ENCODE assay signal across 25 cellular contexts in the genomic region with DNA sequence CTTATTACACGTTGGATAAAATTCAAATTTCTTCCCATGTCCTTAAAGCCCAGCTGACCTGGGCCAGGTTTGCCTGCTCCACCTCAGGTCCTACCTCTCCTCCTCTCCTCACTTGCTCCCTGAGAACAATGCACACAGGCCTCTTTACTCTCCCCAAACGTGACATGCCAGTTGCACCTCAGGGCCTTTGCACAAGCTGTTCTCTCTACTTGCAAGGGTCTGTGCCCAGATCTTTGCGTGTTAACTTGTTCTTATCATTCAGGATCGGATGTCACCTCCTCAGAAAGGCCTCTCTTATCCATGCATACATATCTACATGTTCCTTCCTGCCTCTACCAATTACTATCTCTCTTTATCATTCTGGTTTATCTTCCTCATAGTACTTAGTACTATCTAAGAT. TPM values are rescaled to one million over a fixed set of nuclear protein-coding genes. Genes with fewer than 3 reads are reported as not detected.
A peak's percentile ranks its signal among the peaks of the same experiment; 100 is the strongest.
DNase-seq lines count a peak whose midpoint lies in the region; ATAC-seq and TF ChIP-seq lines count a peak whose summit lies in the region.
"Had no signal": no experiment of that assay in that cellular context is flagged by ENCODE, and none has a peak within 500 bp of the region (broad histone marks: within the 10 kb centered on the region; RNA-seq: fewer than 3 reads in every experiment).

No MANE protein-coding gene starts in this region.

- no peak for DNase-seq in CD4-positive, alpha-beta memory T cell
- DNase-seq in mesenchymal stem cell (no peak), spleen (peak; percentile 10), GM10248 (ENCODE audit: extremely low spot score) (no peak)
- DNase-seq: AML-193; C1 segment of cervical spinal cord; KG1; MG63; NCI-H1105 treated with DMSO at 0.1 percent for 48 hours; NCI-H2029; NCI-H446; NCI-H524 treated with DMSO at 0.1 percent for 48 hours; NCI-H82; NK-92 treated with Interleukin-12 subunit alpha and Interleukin-12 subunit beta, amount 100 ng/mL, for 24 hours; PC-3; SK-N-SH; SW 1271 had no signal

- no peak overlapping the region for H3K4me3 Mint-ChIP-seq in CD4-positive, alpha-beta memory T cell
- H3K4me3 Mint-ChIP-seq in activated T-helper 17 cell treated with anti-CD3 and anti-CD28 coated beads, Interleukin-2, amount 50 U/mL, for 72 hours: no peak overlapping the region

- H3K4me2 ChIP-seq in mesenchymal stem cell (ENCODE audit: low read length, poor library complexity, severe bottlenecking): no peak overlapping the region
- H3K4me2 ChIP-seq: A549, SK-N-SH had no signal

- TF ChIP-seq CTCF in spleen (IDR thresholded peaks at IDR 0.05 in 8 of 11, conservative IDR thresholded peaks at IDR 0.05 in 3 of 11) (no peak), GM10248 (IDR thresholded peaks at IDR 0.05; ENCODE audit: control extremely low read depth, extremely low read depth, low read depth, missing control alignments) (no peak)

- POLR2A ChIA-PET in CD4-positive, alpha-beta memory T cell (lab: Charles Lee; ENCODE audit: partially characterized antibody): interaction anchor here (1.0 to 22.5 kb wide), 2 partner anchors 25 to 96 kb away, joined by 3 to 730 read pairs; partner anchors contain the start of genes SDE2 and TMEM63A
- POLR2A ChIA-PET in GM10248 (lab: Yijun Ruan, JAX): no interaction called here

- peaks cover 17% of the 10 kb centered on the region for H3K4me1 ChIP-seq in CD4-positive, alpha-beta memory T cell (ENCODE audit: insufficient read depth, low read length)
- H3K4me1 ChIP-seq in mesenchymal stem cell (ENCODE audit: control insufficient read depth, insufficient read depth, low read depth, low read length) (peaks cover 4% of the 10 kb centered on the region), spleen (peaks cover 0 to 10% (median 5%) of the 10 kb centered on the region in 6 donors)
- H3K4me1 ChIP-seq: A549 had no signal

- no peak overlapping the region for H3K27ac ChIP-seq in CD4-positive, alpha-beta memory T cell (ENCODE audit: low read depth, low read length)
- H3K27ac ChIP-seq in mesenchymal stem cell (ENCODE audit: low read length, poor library complexity, severe bottlenecking): no peak overlapping the region
- no peak overlapping the region for H3K27ac ChIP-seq in spleen
- H3K27ac ChIP-seq: A549 had no signal

- no peak for ATAC-seq in activated T-helper 17 cell treated with anti-CD3 and anti-CD28 coated beads, Interleukin-2, amount 50 U/mL, for 72 hours (replicated peaks)
- ATAC-seq in GM19463 (IDR thresholded peaks at IDR 0.05; ENCODE audit: unreplicated experiment): no peak
- ATAC-seq in GM21737 (IDR thresholded peaks at IDR 0.05; ENCODE audit: unreplicated experiment): no peak
- ATAC-seq: A549, HepG2, PC-3 had no signal

- no peaks in the 10 kb centered on the region for H3K9me3 ChIP-seq in CD4-positive, alpha-beta memory T cell (ENCODE audit: control insufficient read depth in 1 of 2, low read length in 2 of 2)
- H3K9me3 ChIP-seq in mesenchymal stem cell (ENCODE audit: control insufficient read depth, low read length) (no peaks in the 10 kb centered on the region), spleen (no peaks in the 10 kb centered on the region)
- H3K9me3 ChIP-seq: A549, MG63, SK-N-SH had no signal

- H2BK120ac ChIP-seq in mesenchymal stem cell (ENCODE audit: low read depth, low read length): no peak overlapping the region

- no peaks in the 10 kb centered on the region for H3K36me3 Mint-ChIP-seq in CD4-positive, alpha-beta memory T cell
- no peaks in the 10 kb centered on the region for H3K36me3 Mint-ChIP-seq in activated T-helper 17 cell treated with anti-CD3 and anti-CD28 coated beads, Interleukin-2, amount 50 U/mL, for 72 hours (ENCODE audit: low read depth)

- intact Hi-C loops in CD4-positive, alpha-beta memory T cell (cut with micrococcal nuclease): no loop called here
- intact Hi-C loops in spleen (cut with DNase I; ENCODE audit: low total_unique reads): loop anchor here (10.0 kb wide), 1 partner anchor 59 kb away; no protein-coding TSS in a partner anchor

- peaks cover 0 to 2% (median 0%) of the 10 kb centered on the region in 8 donors for H3K9me3 Mint-ChIP-seq in CD4-positive, alpha-beta memory T cell
- H3K9me3 Mint-ChIP-seq in activated T-helper 17 cell treated with anti-CD3 and anti-CD28 coated beads, Interleukin-2, amount 50 U/mL, for 72 hours: no peaks in the 10 kb centered on the region

- peak overlapping the region in 6 of 7 donors; percentile 8 to 50 (median 22) for H3K27ac Mint-ChIP-seq in CD4-positive, alpha-beta memory T cell
- peak overlapping the region; percentile 2 for H3K27ac Mint-ChIP-seq in activated T-helper 17 cell treated with anti-CD3 and anti-CD28 coated beads, Interleukin-2, amount 50 U/mL, for 72 hours

- H3K23ac ChIP-seq in mesenchymal stem cell (ENCODE audit: low read length in 2 of 2): peak overlapping the region in 1 of 2 experiments; percentile 36

- H3K36me3 ChIP-seq in CD4-positive, alpha-beta memory T cell (ENCODE audit: insufficient read depth, low read length): no peaks in the 10 kb centered on the region
- no peaks in the 10 kb centered on the region for H3K36me3 ChIP-seq in mesenchymal stem cell (ENCODE audit: control insufficient read depth in 1 of 2, insufficient read depth in 2 of 2, low read depth in 1 of 2, low read length in 2 of 2)
- no peaks in the 10 kb centered on the region for H3K36me3 ChIP-seq in spleen
- H3K36me3 ChIP-seq: MG63 had no signal

- no peak overlapping the region for H3K4me3 ChIP-seq in CD4-positive, alpha-beta memory T cell (ENCODE audit: low read length in 2 of 2)
- H3K4me3 ChIP-seq in mesenchymal stem cell (ENCODE audit: insufficient read depth in 1 of 2, low read depth in 1 of 2, low read length in 2 of 2) (no peak overlapping the region), spleen (no peak overlapping the region)
- H3K4me3 ChIP-seq: A549, MG63 had no signal

- H2BK5ac ChIP-seq in mesenchymal stem cell (ENCODE audit: low read depth, low read length, poor library complexity, severe bottlenecking): no peak overlapping the region

- H3K14ac ChIP-seq in mesenchymal stem cell (ENCODE audit: low read length in 2 of 2): no peak overlapping the region

- no peaks in the 10 kb centered on the region for H3K27me3 ChIP-seq in CD4-positive, alpha-beta memory T cell (ENCODE audit: insufficient read depth, low read length)
- H3K27me3 ChIP-seq in mesenchymal stem cell (ENCODE audit: control insufficient read depth in 1 of 2, insufficient read depth in 1 of 2, low read length in 2 of 2): peaks cover 0 to 2% of the 10 kb centered on the region in 2 experiments
- no peaks in the 10 kb centered on the region for H3K27me3 ChIP-seq in spleen (replicated peaks in 1 of 7)
- H3K27me3 ChIP-seq: MG63 had no signal

- TF ChIP-seq POLR2A in spleen (IDR thresholded peaks at IDR 0.05): no peak

- H2AK5ac ChIP-seq in mesenchymal stem cell (ENCODE audit: low read length, severe bottlenecking): no peak overlapping the region

- no peak overlapping the region for H2BK12ac ChIP-seq in mesenchymal stem cell (ENCODE audit: low read length in 2 of 2)

- H3K4ac ChIP-seq in mesenchymal stem cell (ENCODE audit: low read depth in 1 of 2, low read length in 2 of 2): no peak overlapping the region

- CTCF ChIA-PET in CD4-positive, alpha-beta memory T cell (lab: Charles Lee; ENCODE audit: partially characterized antibody): interaction anchor here (1.3 to 18.0 kb wide), 2 partner anchors 22 to 126 kb away, joined by 6 to 294 read pairs; partner anchors contain the start of genes SRP9 and TMEM63A
- CTCF ChIA-PET in GM10248 (lab: Yijun Ruan, JAX): interaction anchor here (1.6 to 3.6 kb wide), 2 partner anchors 126 to 428 kb away, joined by 3 to 26 read pairs; partner anchors contain the start of gene SRP9

- WGBS in mesenchymal stem cell: 87% methylated on average over 4 of the region's 4 CpGs
- WGBS in spleen, 5 donors: 85 to 95% (median 88%) methylated on average over 4 of the region's 4 CpGs

- no peak overlapping the region for H2AFZ ChIP-seq in mesenchymal stem cell (ENCODE audit: low read depth, low read length)

- no peak overlapping the region for H3K18ac ChIP-seq in mesenchymal stem cell (ENCODE audit: low read depth in 1 of 2, low read length in 2 of 2)

- H3K4me1 Mint-ChIP-seq in CD4-positive, alpha-beta memory T cell: peaks cover 24 to 33% (median 28%) of the 10 kb centered on the region in 4 donors
- H3K4me1 Mint-ChIP-seq in activated T-helper 17 cell treated with anti-CD3 and anti-CD28 coated beads, Interleukin-2, amount 50 U/mL, for 72 hours: peaks cover 15% of the 10 kb centered on the region

- H2BK15ac ChIP-seq in mesenchymal stem cell (ENCODE audit: low read depth, poor library complexity, severe bottlenecking): no peak overlapping the region

- H4K91ac ChIP-seq in mesenchymal stem cell (ENCODE audit: low read length): peak overlapping the region; percentile 9

- no peak overlapping the region for H4K8ac ChIP-seq in mesenchymal stem cell (ENCODE audit: low read length)

- no peak overlapping the region for H3K9ac ChIP-seq in mesenchymal stem cell (ENCODE audit: low read length)
- H3K9ac ChIP-seq: SK-N-SH had no signal

- no peaks in the 10 kb centered on the region for H3K27me3 Mint-ChIP-seq in CD4-positive, alpha-beta memory T cell
- no peaks in the 10 kb centered on the region for H3K27me3 Mint-ChIP-seq in activated T-helper 17 cell treated with anti-CD3 and anti-CD28 coated beads, Interleukin-2, amount 50 U/mL, for 72 hours

- H3K79me1 ChIP-seq in mesenchymal stem cell (replicated peaks; ENCODE audit: low read length, poor library complexity, severe bottlenecking): no peaks in the 10 kb centered on the region

RNA-seq across cellular contexts. Expression of gene LEFTY1, which starts 14.7 kb away (rescaled TPM):
- total RNA-seq in CD4-positive, alpha-beta memory T cell: under 1 TPM; 0.55 to 0.75 TPM
- polyA plus RNA-seq in CD4-positive, alpha-beta memory T cell: not detected
- not detected for total RNA-seq in activated T-helper 17 cell treated with anti-CD3 and anti-CD28 coated beads, Interleukin-2, amount 50 U/mL, for 72 hours
- polyA plus RNA-seq in mesenchymal stem cell (2013, experiment 1 of 2): 0.07 TPM
- polyA plus RNA-seq in mesenchymal stem cell (2013, experiment 2 of 2): 0.15 TPM
- total RNA-seq in spleen: under 1 TPM in 4 of 7 donors, not detected in 3; 0.34 to 0.95 (median 0.48) TPM
- polyA plus RNA-seq in spleen: under 1 TPM; 0.06 to 0.09 (median 0.09) TPM
- total RNA-seq: Daoy, G401, HT1080, PC-3 had no signal

RNA-seq across cellular contexts. Expression of gene PYCR2, which starts 20.4 kb away (rescaled TPM):
- total RNA-seq in CD4-positive, alpha-beta memory T cell: 100 to 1,000 TPM; 102 to 116 TPM
- polyA plus RNA-seq in CD4-positive, alpha-beta memory T cell: 10 to 100 TPM; 73.6 to 86.6 TPM
- total RNA-seq in activated T-helper 17 cell treated with anti-CD3 and anti-CD28 coated beads, Interleukin-2, amount 50 U/mL, for 72 hours: 100 to 1,000 TPM in 1 of 2 donors, 10 to 100 TPM in 1; 63.2 to 105 TPM
- 31.6 TPM for polyA plus RNA-seq in mesenchymal stem cell (2013, experiment 1 of 2)
- 32.5 TPM for polyA plus RNA-seq in mesenchymal stem cell (2013, experiment 2 of 2)
- 10 to 100 TPM; 50.0 to 72.8 (median 67.6) TPM for total RNA-seq in spleen
- polyA plus RNA-seq in spleen: 10 to 100 TPM; 68.1 to 80.4 (median 79.9) TPM

RNA-seq across cellular contexts. Expression of gene TMEM63A, which starts 21.4 kb away (rescaled TPM):
- 100 to 1,000 TPM; 476 to 507 TPM for total RNA-seq in CD4-positive, alpha-beta memory T cell
- polyA plus RNA-seq in CD4-positive, alpha-beta memory T cell: 10 to 100 TPM; 46.2 to 79.5 TPM
- 100 to 1,000 TPM in 1 of 2 donors, 10 to 100 TPM in 1; 74.9 to 242 TPM for total RNA-seq in activated T-helper 17 cell treated with anti-CD3 and anti-CD28 coated beads, Interleukin-2, amount 50 U/mL, for 72 hours
- 27.0 TPM for polyA plus RNA-seq in mesenchymal stem cell (2013, experiment 1 of 2)
- 24.8 TPM for polyA plus RNA-seq in mesenchymal stem cell (2013, experiment 2 of 2)
- 100 to 1,000 TPM in 5 of 7 donors, 10 to 100 TPM in 2; 93.9 to 143 (median 122) TPM for total RNA-seq in spleen
- 10 to 100 TPM; 15.0 to 47.4 (median 23.6) TPM for polyA plus RNA-seq in spleen

RNA-seq across cellular contexts. Expression of gene LEFTY2, which starts 37.4 kb away (rescaled TPM):
- total RNA-seq in CD4-positive, alpha-beta memory T cell: not detected
- not detected for polyA plus RNA-seq in CD4-positive, alpha-beta memory T cell
- total RNA-seq in activated T-helper 17 cell treated with anti-CD3 and anti-CD28 coated beads, Interleukin-2, amount 50 U/mL, for 72 hours: not detected
- polyA plus RNA-seq in mesenchymal stem cell (2013, experiment 1 of 2): not detected
- 0.01 TPM for polyA plus RNA-seq in mesenchymal stem cell (2013, experiment 2 of 2)
- total RNA-seq in spleen: under 1 TPM in 3 of 7 donors, not detected in 4; 0.34 to 0.54 (median 0.37) TPM
- under 1 TPM; 0.06 to 0.65 (median 0.11) TPM for polyA plus RNA-seq in spleen
- total RNA-seq: Daoy, G401, HT1080, PC-3 had no signal
- polyA plus RNA-seq: A549, SK-N-SH had no signal
